Comparison of ENCODE assay signal across 1 cellular context in the genomic region with DNA sequence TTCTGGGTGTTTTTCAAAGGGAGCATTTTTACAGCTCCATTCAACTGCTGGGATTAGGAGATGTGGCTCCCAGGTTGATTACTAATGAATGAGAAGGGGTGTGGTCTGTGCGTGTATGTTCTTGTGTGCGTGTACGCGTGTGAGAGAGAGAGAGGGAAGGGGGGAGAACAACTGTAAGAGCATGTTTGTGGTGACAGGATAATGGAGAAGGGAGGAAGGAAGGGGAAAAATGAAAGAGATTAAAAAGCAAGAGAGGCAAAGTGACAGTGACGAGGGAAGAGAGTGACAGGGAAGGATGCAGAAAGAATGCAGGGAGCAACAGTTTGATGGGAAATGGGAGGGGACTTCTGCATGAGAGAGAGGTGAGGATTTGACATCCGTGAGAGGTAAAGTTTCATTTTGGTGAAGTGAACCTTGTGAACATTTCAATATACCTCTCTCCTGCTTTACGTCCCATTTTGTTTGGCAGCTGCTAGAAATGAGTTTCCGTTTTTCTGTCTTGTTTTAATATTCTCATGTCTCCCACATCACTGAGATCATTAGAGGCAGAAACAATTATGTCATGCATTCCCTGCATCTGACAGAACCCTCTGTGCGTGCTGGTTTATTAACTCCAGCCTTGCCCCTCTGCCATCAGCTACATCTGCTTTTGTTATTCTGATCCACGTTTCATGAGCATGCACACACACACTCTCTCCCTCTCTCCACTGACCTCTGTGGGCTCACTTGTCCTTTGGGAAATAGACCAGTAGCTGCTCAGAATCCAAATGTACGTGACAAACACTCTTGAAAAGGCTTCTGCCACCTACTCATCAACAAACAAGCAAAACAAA.
TF ChIP-seq lines count a peak whose summit lies in the region.

No MANE protein-coding gene starts in this region.

TF ChIP-seq in WTC11, 78 proteins besides CTCF, POLR2A, EP300 and RAD21 (continued from another document):
- TF ChIP-seq, protein P1, sequence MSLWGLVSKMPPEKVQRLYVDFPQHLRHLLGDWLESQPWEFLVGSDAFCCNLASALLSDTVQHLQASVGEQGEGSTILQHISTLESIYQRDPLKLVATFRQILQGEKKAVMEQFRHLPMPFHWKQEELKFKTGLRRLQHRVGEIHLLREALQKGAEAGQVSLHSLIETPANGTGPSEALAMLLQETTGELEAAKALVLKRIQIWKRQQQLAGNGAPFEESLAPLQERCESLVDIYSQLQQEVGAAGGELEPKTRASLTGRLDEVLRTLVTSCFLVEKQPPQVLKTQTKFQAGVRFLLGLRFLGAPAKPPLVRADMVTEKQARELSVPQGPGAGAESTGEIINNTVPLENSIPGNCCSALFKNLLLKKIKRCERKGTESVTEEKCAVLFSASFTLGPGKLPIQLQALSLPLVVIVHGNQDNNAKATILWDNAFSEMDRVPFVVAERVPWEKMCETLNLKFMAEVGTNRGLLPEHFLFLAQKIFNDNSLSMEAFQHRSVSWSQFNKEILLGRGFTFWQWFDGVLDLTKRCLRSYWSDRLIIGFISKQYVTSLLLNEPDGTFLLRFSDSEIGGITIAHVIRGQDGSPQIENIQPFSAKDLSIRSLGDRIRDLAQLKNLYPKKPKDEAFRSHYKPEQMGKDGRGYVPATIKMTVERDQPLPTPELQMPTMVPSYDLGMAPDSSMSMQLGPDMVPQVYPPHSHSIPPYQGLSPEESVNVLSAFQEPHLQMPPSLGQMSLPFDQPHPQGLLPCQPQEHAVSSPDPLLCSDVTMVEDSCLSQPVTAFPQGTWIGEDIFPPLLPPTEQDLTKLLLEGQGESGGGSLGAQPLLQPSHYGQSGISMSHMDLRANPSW (CRISPR knock-in tag; conservative IDR thresholded peaks at IDR 0.05; ENCODE audit: low read depth) = no peak
- TF ChIP-seq, protein P2, sequence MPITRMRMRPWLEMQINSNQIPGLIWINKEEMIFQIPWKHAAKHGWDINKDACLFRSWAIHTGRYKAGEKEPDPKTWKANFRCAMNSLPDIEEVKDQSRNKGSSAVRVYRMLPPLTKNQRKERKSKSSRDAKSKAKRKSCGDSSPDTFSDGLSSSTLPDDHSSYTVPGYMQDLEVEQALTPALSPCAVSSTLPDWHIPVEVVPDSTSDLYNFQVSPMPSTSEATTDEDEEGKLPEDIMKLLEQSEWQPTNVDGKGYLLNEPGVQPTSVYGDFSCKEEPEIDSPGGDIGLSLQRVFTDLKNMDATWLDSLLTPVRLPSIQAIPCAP (CRISPR knock-in tag; IDR thresholded peaks at IDR 0.05) = no peak
